ENCODE assay signal across 15 cellular contexts in the genomic region with DNA sequence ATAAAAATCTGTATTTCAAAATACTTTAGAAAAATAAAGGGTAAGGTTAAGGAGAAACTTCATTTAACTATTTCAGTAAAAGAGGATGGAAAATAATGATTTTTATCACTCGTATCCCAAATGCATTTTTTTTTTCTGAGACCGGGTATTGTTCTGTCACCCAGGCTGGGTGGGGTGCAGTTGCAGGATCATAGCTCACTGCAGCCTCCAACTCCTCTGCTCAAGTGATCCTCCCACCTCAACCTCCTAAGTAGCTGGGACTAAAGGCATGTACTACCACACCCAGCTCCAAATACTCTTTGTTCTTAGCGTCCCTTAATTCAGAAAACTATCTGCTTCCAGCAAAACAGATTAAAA. TPM values are rescaled to one million over a fixed set of nuclear protein-coding genes. Genes with fewer than 3 reads are reported as not detected.
DNase-seq lines count a peak whose midpoint lies in the region; ATAC-seq, FAIRE-seq and TF ChIP-seq lines count a peak whose summit lies in the region.
"Had no signal": no experiment of that assay in that cellular context is flagged by ENCODE, and none has a peak within 500 bp of the region (broad histone marks: within the 10 kb centered on the region; RNA-seq: fewer than 3 reads in every experiment).

No MANE protein-coding gene starts in this region.

- CTCF ChIA-PET in activated CD8-positive, alpha-beta T cell treated with anti-CD3 and anti-CD28 coated beads for 36 hours (lab: Charles Lee): interaction anchor here (1.2 to 1.6 kb wide), 2 partner anchors 10 to 57 kb away, joined by 3 to 5 read pairs; no protein-coding TSS in a partner anchor
- CTCF ChIA-PET in activated CD8-positive, alpha-beta T cell treated with anti-CD3 and anti-CD28 coated beads, Interleukin-2, amount 10 ng/mL, durations not matched to agents 7 days and 5 days (lab: Charles Lee): interaction anchor here (0.6 kb wide), 1 partner anchor 75 kb away, joined by 3 read pairs; no protein-coding TSS in a partner anchor
- CTCF ChIA-PET in MCF 10A (lab: Yijun Ruan, JAX): no interaction called here
- CTCF ChIA-PET in mammary epithelial cell (lab: Charles Lee; ENCODE audit: low non-redundant PET): no interaction called here
- CTCF ChIA-PET in K562 (lab: Yijun Ruan, JAX; ENCODE audit: low intra/inter-chr PET ratio): no interaction called here
- CTCF ChIA-PET in Caco-2 (lab: Charles Lee): no interaction called here

- in situ Hi-C loops in mammary epithelial cell (cut with MboI; ENCODE audit: low sequenced_read_pairs in 2 of 2): no loop called here
- in situ Hi-C loops in K562 (cut with MboI): no loop called here

- no peak for TF ChIP-seq EP300 in K562 (IDR thresholded peaks at IDR 0.05; ENCODE audit: low read length)

- no peak overlapping the region for H3K4me2 ChIP-seq in mammary epithelial cell (ENCODE audit: insufficient read depth, low read depth, low read length)
- no peak overlapping the region for H3K4me2 ChIP-seq in K562 (ENCODE audit: insufficient read depth, low read length)
- H3K4me2 ChIP-seq: BLaER1 had no signal

- H3K79me2 ChIP-seq in mammary epithelial cell (ENCODE audit: insufficient read depth, low read length) (peaks cover 96% of the 10 kb centered on the region), K562 (ENCODE audit: control insufficient read depth, insufficient read depth, low read length) (peaks cover 98% of the 10 kb centered on the region)

- ATAC-seq in activated CD8-positive, alpha-beta T cell treated with anti-CD3 and anti-CD28 coated beads for 36 hours: no peak
- ATAC-seq in activated CD8-positive, alpha-beta T cell treated with anti-CD3 and anti-CD28 coated beads, Interleukin-2, amount 10 ng/mL, durations not matched to agents 7 days and 5 days: no peak
- peak; percentile 25 for ATAC-seq in K562

- peaks cover 21% of the 10 kb centered on the region for H3K9me3 Mint-ChIP-seq in activated CD8-positive, alpha-beta T cell treated with anti-CD3 and anti-CD28 coated beads for 36 hours
- peaks cover 31% of the 10 kb centered on the region for H3K9me3 Mint-ChIP-seq in activated CD8-positive, alpha-beta T cell treated with anti-CD3 and anti-CD28 coated beads, Interleukin-2, amount 10 ng/mL, durations not matched to agents 7 days and 5 days (ENCODE audit: insufficient read depth)
- H3K9me3 Mint-ChIP-seq in MCF 10A (ENCODE audit: unreplicated experiment): peaks cover 7% of the 10 kb centered on the region
- peaks cover 8% of the 10 kb centered on the region for H3K9me3 Mint-ChIP-seq in Caco-2 (ENCODE audit: unreplicated experiment)

- TF ChIP-seq CTCF in activated CD8-positive, alpha-beta T cell treated with anti-CD3 and anti-CD28 coated beads for 36 hours (IDR thresholded peaks at IDR 0.05): no peak
- TF ChIP-seq CTCF in MCF 10A (IDR thresholded peaks at IDR 0.05; ENCODE audit: unreplicated experiment) (no peak), mammary epithelial cell (conservative IDR thresholded peaks at IDR 0.05 in 1 of 2, IDR thresholded peaks at IDR 0.05 in 1 of 2; ENCODE audit: extremely low read depth in 1 of 2, insufficient read depth in 1 of 2, low read depth in 1 of 2, low read length in 2 of 2) (no peak), K562 (IDR thresholded peaks at IDR 0.05 in 2 of 3, conservative IDR thresholded peaks at IDR 0.05 in 1 of 3; ENCODE audit: insufficient read depth in 2 of 3, low read depth in 1 of 3, low read length in 3 of 3) (no peak), Caco-2 (IDR thresholded peaks at IDR 0.05; ENCODE audit: insufficient read depth in 1 of 2, low read depth in 1 of 2, low read length in 1 of 2, severe bottlenecking in 1 of 2, unreplicated experiment in 1 of 2) (no peak)

- no peak for FAIRE-seq in K562 (lab: Jason Lieb, UNC)
- FAIRE-seq: GM12878 had no signal

- H3K4me3 ChIP-seq in mammary epithelial cell (replicated peaks in 1 of 3; ENCODE audit: insufficient read depth in 1 of 3, low read depth in 2 of 3, low read length in 3 of 3) (no peak overlapping the region), K562 (no peak overlapping the region), Caco-2 (ENCODE audit: low read depth, low read length) (no peak overlapping the region)
- H3K4me3 ChIP-seq: BLaER1, GM12878 had no signal

- H3K27me3 ChIP-seq in mammary epithelial cell (ENCODE audit: insufficient read depth, low read length) (no peaks in the 10 kb centered on the region), K562 (ENCODE audit: control insufficient read depth in 2 of 2, insufficient read depth in 2 of 2, low read length in 2 of 2) (no peaks in the 10 kb centered on the region), Caco-2 (replicated peaks; ENCODE audit: control insufficient read depth, insufficient read depth, low read length) (no peaks in the 10 kb centered on the region)
- H3K27me3 ChIP-seq: BLaER1 had no signal

- no peak for TF ChIP-seq RAD21 in K562 (CRISPR knock-in tag; conservative IDR thresholded peaks at IDR 0.05 in 1 of 2, IDR thresholded peaks at IDR 0.05 in 1 of 2)

- peaks cover 11% of the 10 kb centered on the region for H3K9me1 ChIP-seq in K562 (ENCODE audit: control insufficient read depth, insufficient read depth, low read length)

- H3K9ac ChIP-seq in mammary epithelial cell (ENCODE audit: insufficient read depth, low read length) (no peak overlapping the region), K562 (ENCODE audit: insufficient read depth in 1 of 2, low read depth in 2 of 2, low read length in 2 of 2) (no peak overlapping the region)
- H3K9ac ChIP-seq: BLaER1 had no signal

- H3K9me3 ChIP-seq in mammary epithelial cell (replicated peaks; ENCODE audit: insufficient read depth, low read length) (no peaks in the 10 kb centered on the region), K562 (replicated peaks; ENCODE audit: control insufficient read depth, insufficient read depth, low read depth, low read length) (peaks cover 11% of the 10 kb centered on the region), Caco-2 (0 out of 2 replicates have a peak, but pooled peaks cover 3% of the 10 kb centered on the region)

- H3K27ac Mint-ChIP-seq in activated CD8-positive, alpha-beta T cell treated with anti-CD3 and anti-CD28 coated beads for 36 hours: peak overlapping the region; percentile 69
- H3K27ac Mint-ChIP-seq in activated CD8-positive, alpha-beta T cell treated with anti-CD3 and anti-CD28 coated beads, Interleukin-2, amount 10 ng/mL, durations not matched to agents 7 days and 5 days: no peak overlapping the region
- H3K27ac Mint-ChIP-seq in MCF 10A (ENCODE audit: low read depth, unreplicated experiment): peak overlapping the region; percentile 64
- H3K27ac Mint-ChIP-seq in Caco-2 (ENCODE audit: unreplicated experiment): no peak overlapping the region

- no peaks in the 10 kb centered on the region for H3K27me3 Mint-ChIP-seq in activated CD8-positive, alpha-beta T cell treated with anti-CD3 and anti-CD28 coated beads for 36 hours
- no peaks in the 10 kb centered on the region for H3K27me3 Mint-ChIP-seq in activated CD8-positive, alpha-beta T cell treated with anti-CD3 and anti-CD28 coated beads, Interleukin-2, amount 10 ng/mL, durations not matched to agents 7 days and 5 days (ENCODE audit: low read depth)
- no peaks in the 10 kb centered on the region for H3K27me3 Mint-ChIP-seq in MCF 10A (ENCODE audit: insufficient read depth, unreplicated experiment)
- H3K27me3 Mint-ChIP-seq in Caco-2 (ENCODE audit: insufficient read depth, unreplicated experiment): no peaks in the 10 kb centered on the region
- H3K27me3 Mint-ChIP-seq: CD4-positive, CD25-positive, alpha-beta regulatory T cell had no signal

- DNase-seq in activated CD8-positive, alpha-beta T cell treated with anti-CD3 and anti-CD28 coated beads for 36 hours: no peak
- no peak for DNase-seq in activated CD8-positive, alpha-beta T cell treated with anti-CD3 and anti-CD28 coated beads, Interleukin-2, amount 10 ng/mL, durations not matched to agents 7 days and 5 days
- DNase-seq in MCF 10A (ENCODE audit: unreplicated experiment) (no peak), mammary epithelial cell (no peak), K562 (ENCODE audit: extremely low read depth in 1 of 4, low spot score in 3 of 4) (no peak), erythroblast (lab: John Stamatoyannopoulos, UW) (no peak), Caco-2 (no peak)
- DNase-seq: CD4-positive, CD25-positive, alpha-beta regulatory T cell; DMS79; HCEC 1CT; HFFc6; IMR-90 had no signal

- TF ChIP-seq POLR2A in K562 (conservative IDR thresholded peaks at IDR 0.05): no peak
- TF ChIP-seq POLR2A in erythroblast (IDR thresholded peaks at IDR 0.05; ENCODE audit: low read length): no peak

- H2AFZ ChIP-seq in mammary epithelial cell (ENCODE audit: low read depth, low read length) (no peak overlapping the region), K562 (ENCODE audit: low read depth, low read length) (no peak overlapping the region)

- H4K20me1 ChIP-seq in mammary epithelial cell (ENCODE audit: insufficient read depth, low read length) (peaks cover 5% of the 10 kb centered on the region), K562 (replicated peaks; ENCODE audit: control insufficient read depth, insufficient read depth, low read length) (peaks cover 26% of the 10 kb centered on the region; the same call in 1 of the 2 replicates)

- no peaks in the 10 kb centered on the region for H3K36me3 ChIP-seq in mammary epithelial cell (ENCODE audit: insufficient read depth, low read length)
- H3K36me3 ChIP-seq in K562 (ENCODE audit: control insufficient read depth, insufficient read depth, low read length): peaks cover 8% of the 10 kb centered on the region; the same call in 1 of the 3 replicates
- no peaks in the 10 kb centered on the region for H3K36me3 ChIP-seq in Caco-2 (ENCODE audit: control insufficient read depth, insufficient read depth, low read length)

- H3K27ac ChIP-seq in mammary epithelial cell (ENCODE audit: insufficient read depth, low read depth, low read length) (no peak overlapping the region), K562 (ENCODE audit: extremely low read depth, low read depth, low read length) (peak overlapping the region; percentile 35; the same call in 1 of the 3 replicates)
- H3K27ac ChIP-seq: 22Rv1, BLaER1 had no signal

- 76% methylated on average over 3 of the region's 3 CpGs for WGBS in mammary epithelial cell (ENCODE audit: low coverage, missing lambda C conversion rate)
- WGBS in K562 (ENCODE audit: insufficient coverage, low coverage, missing lambda C conversion rate): 44% methylated on average over 3 of the region's 3 CpGs

- intact Hi-C loops in activated CD8-positive, alpha-beta T cell treated with anti-CD3 and anti-CD28 coated beads for 36 hours (cut with micrococcal nuclease): no loop called here
- intact Hi-C loops in MCF 10A (cut with micrococcal nuclease): no loop called here
- intact Hi-C loops in mammary epithelial cell (cut with micrococcal nuclease): no loop called here
- intact Hi-C loops in K562 (cut with micrococcal nuclease): no loop called here
- intact Hi-C loops in Caco-2 (cut with micrococcal nuclease; ENCODE audit: unreplicated experiment): no loop called here

- H3K4me3 Mint-ChIP-seq in activated CD8-positive, alpha-beta T cell treated with anti-CD3 and anti-CD28 coated beads for 36 hours: no peak overlapping the region
- no peak overlapping the region for H3K4me3 Mint-ChIP-seq in activated CD8-positive, alpha-beta T cell treated with anti-CD3 and anti-CD28 coated beads, Interleukin-2, amount 10 ng/mL, durations not matched to agents 7 days and 5 days
- H3K4me3 Mint-ChIP-seq in MCF 10A (ENCODE audit: unreplicated experiment): no peak overlapping the region
- no peak overlapping the region for H3K4me3 Mint-ChIP-seq in Caco-2 (ENCODE audit: unreplicated experiment)

- peaks cover 37% of the 10 kb centered on the region for H3K36me3 Mint-ChIP-seq in activated CD8-positive, alpha-beta T cell treated with anti-CD3 and anti-CD28 coated beads for 36 hours (ENCODE audit: low read depth)
- peaks cover 30% of the 10 kb centered on the region for H3K36me3 Mint-ChIP-seq in activated CD8-positive, alpha-beta T cell treated with anti-CD3 and anti-CD28 coated beads, Interleukin-2, amount 10 ng/mL, durations not matched to agents 7 days and 5 days (ENCODE audit: low read depth)
- H3K36me3 Mint-ChIP-seq in MCF 10A (ENCODE audit: insufficient read depth, unreplicated experiment) (peaks cover 9% of the 10 kb centered on the region), Caco-2 (ENCODE audit: insufficient read depth, unreplicated experiment) (peaks cover 7% of the 10 kb centered on the region)

- H3K4me1 Mint-ChIP-seq in activated CD8-positive, alpha-beta T cell treated with anti-CD3 and anti-CD28 coated beads for 36 hours (ENCODE audit: low read depth): peaks cover 61% of the 10 kb centered on the region
- H3K4me1 Mint-ChIP-seq in activated CD8-positive, alpha-beta T cell treated with anti-CD3 and anti-CD28 coated beads, Interleukin-2, amount 10 ng/mL, durations not matched to agents 7 days and 5 days (ENCODE audit: low read depth): peaks cover 30% of the 10 kb centered on the region
- H3K4me1 Mint-ChIP-seq in MCF 10A (ENCODE audit: insufficient read depth, unreplicated experiment): peaks cover 35% of the 10 kb centered on the region
- peaks cover 23% of the 10 kb centered on the region for H3K4me1 Mint-ChIP-seq in Caco-2 (ENCODE audit: low read depth, unreplicated experiment)

- dilution Hi-C loops in mammary epithelial cell (cut with HindIII; ENCODE audit: low sequenced_read_pairs): no loop called here

- BruUV-seq in MCF 10A (replicated peaks; lab: Mats Ljungman, UMichigan) (no TSS peak), mammary epithelial cell (replicated peaks; lab: Mats Ljungman, UMichigan) (no TSS peak), K562 (replicated peaks; lab: Mats Ljungman, UMichigan) (no TSS peak), Caco-2 (replicated peaks; lab: Mats Ljungman, UMichigan) (no TSS peak)

- POLR2A ChIA-PET in activated CD8-positive, alpha-beta T cell treated with anti-CD3 and anti-CD28 coated beads for 36 hours (lab: Charles Lee): no interaction called here
- POLR2A ChIA-PET in activated CD8-positive, alpha-beta T cell treated with anti-CD3 and anti-CD28 coated beads, Interleukin-2, amount 10 ng/mL, durations not matched to agents 7 days and 5 days (lab: Charles Lee): no interaction called here
- POLR2A ChIA-PET in MCF 10A (lab: Yijun Ruan, JAX): interaction anchor here (1.0 to 1.2 kb wide), 3 partner anchors 9 to 14 kb away, joined by 3 to 5 read pairs (median 4); no protein-coding TSS in a partner anchor
- POLR2A ChIA-PET in K562 (lab: Yijun Ruan, JAX): interaction anchor here (0.6 to 1.6 kb wide), 3 partner anchors 9 to 214 kb away, joined by 3 to 13 read pairs (median 4); no protein-coding TSS in a partner anchor
- POLR2A ChIA-PET in Caco-2 (lab: Charles Lee): interaction anchor here (0.6 kb wide), 2 partner anchors 27 to 40 kb away, joined by 3 to 6 read pairs; no protein-coding TSS in a partner anchor

- H3K4me1 ChIP-seq in mammary epithelial cell (ENCODE audit: insufficient read depth, low read length) (peaks cover 12% of the 10 kb centered on the region), K562 (replicated peaks in 1 of 2; ENCODE audit: control insufficient read depth in 2 of 2, insufficient read depth in 2 of 2, low read length in 2 of 2) (peaks cover 10 to 30% of the 10 kb centered on the region in 2 experiments), Caco-2 (peaks cover 17% of the 10 kb centered on the region)
- H3K4me1 ChIP-seq: BLaER1 had no signal

RNA-seq across cellular contexts. Expression of a gene that starts 11.8 kb away (rescaled TPM):
- total RNA-seq in activated CD8-positive, alpha-beta T cell treated with anti-CD3 and anti-CD28 coated beads for 36 hours: 10 to 100 TPM; 48.5 to 52.8 TPM
- 10 to 100 TPM; 67.1 to 74.0 TPM for total RNA-seq in activated CD8-positive, alpha-beta T cell treated with anti-CD3 and anti-CD28 coated beads, Interleukin-2, amount 10 ng/mL, durations not matched to agents 7 days and 5 days
- total RNA-seq in MCF 10A (2022): 47.6 and 54.6 TPM in 2 replicates
- total RNA-seq in mammary epithelial cell: 10 to 100 TPM; 38.0 to 40.4 TPM
- 7.2 TPM for polyA plus RNA-seq in mammary epithelial cell
- 122 TPM for polyA minus RNA-seq in mammary epithelial cell
- 166 and 463 TPM in 2 replicates for total RNA-seq in K562 (2011; cell fraction: chromatin; rRNA removed; ENCODE audit: low replicate concordance)
- 68.5 and 102 TPM in 2 replicates for total RNA-seq in K562 (2011; cell fraction: nucleolus; rRNA removed)
- total RNA-seq in K562 (2011; cell fraction: nucleoplasm; rRNA removed): 172 and 242 TPM in 2 replicates
- total RNA-seq in K562 (2014; rRNA removed): 28.5 and 35.6 TPM in 2 replicates
- 35.8 and 36.2 TPM in 2 replicates for total RNA-seq in K562 (2014; rRNA removed; fragmentation: Illumina TruSeq; extraction: Trizol)
- total RNA-seq in K562 (2015; rRNA removed; fragmentation: Illumina TruSeq; extraction: Trizol): 34.4 and 36.6 TPM in 2 replicates
- total RNA-seq in K562 (2021): 62.1 and 67.8 TPM in 2 replicates
- 18.3 and 18.9 TPM in 2 replicates for polyA plus RNA-seq in K562 (2011; rRNA removed)
- polyA plus RNA-seq in K562 (2011; cell fraction: cytosol; rRNA removed): 11.3 and 15.9 TPM in 2 replicates
- polyA plus RNA-seq in K562 (2011; cell fraction: nucleus; rRNA removed): 55.9 and 66.9 TPM in 2 replicates
- polyA plus RNA-seq in K562 (2012): 13.2 and 15.7 TPM in 2 replicates
- polyA plus RNA-seq in K562 (2014; fragmentation: Illumina TruSeq; extraction: Trizol): 27.1 and 27.3 TPM in 2 replicates
- 10 to 100 TPM in 1 of 2 experiments, 1 to 10 TPM in 1; 4.9 to 13.0 TPM for polyA plus RNA-seq in K562 (2014; fragmentation: Nextera tagmentation; extraction: Ambion mirVana)
- 19.4 and 21.4 TPM in 2 replicates for polyA plus RNA-seq in K562 (2014; rRNA removed)
- polyA minus RNA-seq in K562 (2011; rRNA and poly(A)+ RNA removed): 118 and 126 TPM in 2 replicates
- polyA minus RNA-seq in K562 (2011; cell fraction: cytosol; rRNA and poly(A)+ RNA removed): 40.0 and 46.3 TPM in 2 replicates
- 89.1 and 146 TPM in 2 replicates for polyA minus RNA-seq in K562 (2011; cell fraction: nucleus; rRNA and poly(A)+ RNA removed)
- total RNA-seq in Caco-2 (2022): 59.5 and 71.1 TPM in 2 replicates

Comparison
In these comparisons a context has a peak if more than half of its experiments do, and no peak if none do; other contexts are left out.
1. H3K27ac Mint-ChIP-seq: peak in activated CD8-positive, alpha-beta T cell treated with anti-CD3 and anti-CD28 coated beads for 36 hours (single experiment) and MCF 10A (single experiment); none in activated CD8-positive, alpha-beta T cell treated with anti-CD3 and anti-CD28 coated beads, Interleukin-2, amount 10 ng/mL, durations not matched to agents 7 days and 5 days (single experiment) and Caco-2 (single experiment).
2. CTCF ChIA-PET loops: an anchor here in activated CD8-positive, alpha-beta T cell treated with anti-CD3 and anti-CD28 coated beads for 36 hours (1.2 to 1.6 kb wide) and activated CD8-positive, alpha-beta T cell treated with anti-CD3 and anti-CD28 coated beads, Interleukin-2, amount 10 ng/mL, durations not matched to agents 7 days and 5 days (0.6 kb wide); none called in MCF 10A, mammary epithelial cell, K562 and Caco-2.
3. POLR2A ChIA-PET loops: an anchor here in MCF 10A (1.0 to 1.2 kb wide), K562 (0.6 to 1.6 kb wide) and Caco-2 (0.6 kb wide); none called in activated CD8-positive, alpha-beta T cell treated with anti-CD3 and anti-CD28 coated beads for 36 hours and activated CD8-positive, alpha-beta T cell treated with anti-CD3 and anti-CD28 coated beads, Interleukin-2, amount 10 ng/mL, durations not matched to agents 7 days and 5 days.